Comparison of ENCODE assay signal across 14 cellular contexts in genomic region chr16:48629016-48629415, GRCh38. TPM values are rescaled to one million over a fixed set of nuclear protein-coding genes. Genes with fewer than 3 reads are reported as not detected.
DNase-seq lines count a peak whose midpoint lies in the region; ATAC-seq, FAIRE-seq and TF ChIP-seq lines count a peak whose summit lies in the region.
"Had no signal": no experiment of that assay in that cellular context is flagged by ENCODE, and none has a peak within 500 bp of the region (broad histone marks: within the 10 kb centered on the region; RNA-seq: fewer than 3 reads in every experiment).

No MANE protein-coding gene starts in this region.

- peaks cover 2% of the 10 kb centered on the region for H3K9me1 ChIP-seq in K562 (ENCODE audit: control insufficient read depth, insufficient read depth, low read length)

- no peak for ATAC-seq in K562
- no peak for ATAC-seq in HG03442 (IDR thresholded peaks at IDR 0.05; ENCODE audit: unreplicated experiment)
- ATAC-seq in GM19395 (IDR thresholded peaks at IDR 0.05; ENCODE audit: unreplicated experiment) = no peak

- H3K4me2 ChIP-seq in K562 (ENCODE audit: insufficient read depth, low read length) = no peak overlapping the region
- H3K4me2 ChIP-seq: BLaER1 had no signal

- no peaks in the 10 kb centered on the region for H4K20me1 ChIP-seq in K562 (replicated peaks; ENCODE audit: control insufficient read depth, insufficient read depth, low read length)
- H4K20me1 ChIP-seq: BLaER1 had no signal

- H2AFZ ChIP-seq in K562 (ENCODE audit: low read depth, low read length) = no peak overlapping the region
- H2AFZ ChIP-seq: GM23338 had no signal

- in situ Hi-C loops in K562 (cut with MboI) = loop anchor here (10.0 kb wide), 1 partner anchor 404 kb away; no protein-coding TSS in a partner anchor

- H3K36me3 Mint-ChIP-seq in osteocyte (ENCODE audit: unreplicated experiment) = no peaks in the 10 kb centered on the region
- H3K36me3 Mint-ChIP-seq: CD8-positive, alpha-beta memory T cell had no signal

- peaks cover 9% of the 10 kb centered on the region for H3K4me1 Mint-ChIP-seq in osteocyte (ENCODE audit: unreplicated experiment)
- H3K4me1 Mint-ChIP-seq: GM23338 had no signal

- FAIRE-seq in K562 (lab: Jason Lieb, UNC) = no peak

- no peak for TF ChIP-seq EP300 in K562 (IDR thresholded peaks at IDR 0.05; ENCODE audit: low read length)

- H3K36me3 ChIP-seq in K562 (ENCODE audit: control insufficient read depth, insufficient read depth, low read length) = no peaks in the 10 kb centered on the region
- H3K36me3 ChIP-seq: BLaER1 had no signal

- H3K4me3 ChIP-seq in K562 = no peak overlapping the region
- H3K4me3 ChIP-seq: BLaER1, GM23338 had no signal

- no peak overlapping the region for H3K27ac ChIP-seq in K562 (ENCODE audit: extremely low read depth, low read depth, low read length)
- H3K27ac ChIP-seq: BLaER1 had no signal

- no TSS peak for BruUV-seq in K562 (replicated peaks; lab: Mats Ljungman, UMichigan)

- H3K9me3 ChIP-seq in K562 (replicated peaks; ENCODE audit: control insufficient read depth, insufficient read depth, low read depth, low read length) = no peaks in the 10 kb centered on the region
- H3K9me3 ChIP-seq: BLaER1 had no signal

- CTCF ChIA-PET in K562 (lab: Yijun Ruan, JAX; ENCODE audit: low intra/inter-chr PET ratio) = interaction anchor here (0.6 to 1.8 kb wide), 2 partner anchors 272 to 398 kb away, joined by 3 to 9 read pairs; no protein-coding TSS in a partner anchor

- no peaks in the 10 kb centered on the region for H3K9me3 Mint-ChIP-seq in osteocyte (ENCODE audit: unreplicated experiment)
- H3K9me3 Mint-ChIP-seq: CD8-positive, alpha-beta memory T cell; GM23338 had no signal

- 18% methylated on average over 8 of the region's 8 CpGs for WGBS in K562 (ENCODE audit: insufficient coverage, low coverage, missing lambda C conversion rate)

- H3K27me3 ChIP-seq in K562 (ENCODE audit: control insufficient read depth in 2 of 2, insufficient read depth in 2 of 2, low read length in 2 of 2) = peaks cover 8 to 29% of the 10 kb centered on the region in 2 experiments
- H3K27me3 ChIP-seq: BLaER1 had no signal

- no peak for TF ChIP-seq CTCF in K562 (IDR thresholded peaks at IDR 0.05 in 2 of 3, conservative IDR thresholded peaks at IDR 0.05 in 1 of 3; ENCODE audit: insufficient read depth in 2 of 3, low read depth in 1 of 3, low read length in 3 of 3)
- TF ChIP-seq CTCF in osteocyte (IDR thresholded peaks at IDR 0.05) = no peak

- no peak overlapping the region for H3K9ac ChIP-seq in K562 (ENCODE audit: insufficient read depth in 1 of 2, low read depth in 2 of 2, low read length in 2 of 2)
- H3K9ac ChIP-seq: BLaER1 had no signal

- no peak overlapping the region for H3K27ac Mint-ChIP-seq in osteocyte (ENCODE audit: unreplicated experiment)
- H3K27ac Mint-ChIP-seq: CD8-positive, alpha-beta memory T cell; GM23338 had no signal

- no peak for TF ChIP-seq POLR2A in K562 (conservative IDR thresholded peaks at IDR 0.05)

- H3K4me3 Mint-ChIP-seq in osteocyte (ENCODE audit: unreplicated experiment) = no peak overlapping the region
- H3K4me3 Mint-ChIP-seq: CD8-positive, alpha-beta memory T cell; GM23338 had no signal

- H3K79me2 ChIP-seq in K562 (ENCODE audit: control insufficient read depth, insufficient read depth, low read length) = no peaks in the 10 kb centered on the region

- peak; percentile 21 for DNase-seq in activated CD8-positive, alpha-beta memory T cell treated with anti-CD3 and anti-CD28 coated beads for 24 hours
- DNase-seq in activated CD8-positive, alpha-beta memory T cell treated with anti-CD3 and anti-CD28 coated beads, Interleukin-2, amount 50 U/mL, for 4 hours = no peak
- DNase-seq in K562 (ENCODE audit: extremely low read depth in 1 of 4, low spot score in 3 of 4) (no peak), osteocyte (ENCODE audit: extremely low spot score, unreplicated experiment) (peak; percentile 56), ureter (ENCODE audit: low spot score) (peak; percentile 5)
- DNase-seq: 8988T; AML-193; CD8-positive, alpha-beta memory T cell; DMS 273 treated with DMSO at 0.1 percent for 48 hours; H7 had no signal

- peaks cover 12% of the 10 kb centered on the region for H3K27me3 Mint-ChIP-seq in osteocyte (ENCODE audit: unreplicated experiment)

- H3K4me1 ChIP-seq in K562 (replicated peaks in 1 of 2; ENCODE audit: control insufficient read depth in 2 of 2, insufficient read depth in 2 of 2, low read length in 2 of 2) = no peaks in the 10 kb centered on the region

- intact Hi-C loops in K562 (cut with micrococcal nuclease) = loop anchor here (10.0 kb wide), 1 partner anchor 174 kb away; no protein-coding TSS in a partner anchor

- no peak for TF ChIP-seq RAD21 in K562 (CRISPR knock-in tag; conservative IDR thresholded peaks at IDR 0.05 in 1 of 2, IDR thresholded peaks at IDR 0.05 in 1 of 2)

- POLR2A ChIA-PET in K562 (lab: Yijun Ruan, JAX) = interaction anchor here (1.2 to 1.3 kb wide), 2 partner anchors 12 to 13 kb away, joined by 4 to 5 read pairs; no protein-coding TSS in a partner anchor

TF ChIP-seq in K562, 482 proteins besides CTCF, POLR2A, EP300 and RAD21 (continues in another document):
- TF ChIP-seq CLOCK (CRISPR knock-in tag; IDR thresholded peaks at IDR 0.05; ENCODE audit: borderline replicate concordance) = no peak
- TF ChIP-seq RBM25 (IDR thresholded peaks at IDR 0.05; ENCODE audit: low read depth, low read length, severe bottlenecking) = peak; percentile 71
- TF ChIP-seq ARID4B (CRISPR knock-in tag; IDR thresholded peaks at IDR 0.05) = no peak
- TF ChIP-seq ZFP36 (IDR thresholded peaks at IDR 0.05; ENCODE audit: low read depth, low read length, partially characterized antibody) = peak; percentile 38

RNA-seq across cellular contexts. Expression of gene N4BP1, which starts 19.0 kb away (rescaled TPM):
- 17.8 and 43.0 TPM in 2 replicates for total RNA-seq in K562 (2011; cell fraction: chromatin; rRNA removed; ENCODE audit: low replicate concordance)
- total RNA-seq in K562 (2011; cell fraction: nucleolus; rRNA removed) = 8.0 and 10.5 TPM in 2 replicates
- 17.3 and 17.6 TPM in 2 replicates for total RNA-seq in K562 (2011; cell fraction: nucleoplasm; rRNA removed)
- total RNA-seq in K562 (2014; rRNA removed) (5.9 and 7.4 TPM in 2 replicates), K562 (2014; rRNA removed; fragmentation: Illumina TruSeq; extraction: Trizol) (17.1 and 18.4 TPM in 2 replicates), K562 (2015; rRNA removed; fragmentation: Illumina TruSeq; extraction: Trizol) (18.6 and 20.7 TPM in 2 replicates), K562 (2021) (18.0 and 18.1 TPM in 2 replicates), osteocyte (26.6 and 29.3 TPM in 2 replicates), ureter (49.7 TPM)
- polyA plus RNA-seq in K562 (2011; rRNA removed) (12.9 and 16.5 TPM in 2 replicates), K562 (2014; fragmentation: Illumina TruSeq; extraction: Trizol) (17.4 and 18.7 TPM in 2 replicates), K562 (2014; fragmentation: Nextera tagmentation; extraction: Ambion mirVana) (1 to 10 TPM; 1.1 to 2.4 TPM), K562 (2014; rRNA removed) (10.0 and 15.5 TPM in 2 replicates)
- polyA plus RNA-seq in K562 (2011; cell fraction: cytosol; rRNA removed) = 7.5 and 14.3 TPM in 2 replicates
- polyA plus RNA-seq in K562 (2011; cell fraction: nucleus; rRNA removed) = 12.2 and 13.1 TPM in 2 replicates
- polyA plus RNA-seq in K562 (2012) = 8.5 and 12.2 TPM in 2 replicates
- polyA minus RNA-seq in K562 (2011; rRNA and poly(A)+ RNA removed) = 16.4 and 26.0 TPM in 2 replicates
- polyA minus RNA-seq in K562 (2011; cell fraction: cytosol; rRNA and poly(A)+ RNA removed) = 10.5 and 12.3 TPM in 2 replicates
- 8.1 and 14.8 TPM in 2 replicates for polyA minus RNA-seq in K562 (2011; cell fraction: nucleus; rRNA and poly(A)+ RNA removed)

Comparison
In these comparisons a context has a peak if more than half of its experiments do, and no peak if none do; other contexts are left out.
1. DNase-seq: peak in activated CD8-positive, alpha-beta memory T cell treated with anti-CD3 and anti-CD28 coated beads for 24 hours (single experiment), osteocyte (single experiment) and ureter (single experiment); none in activated CD8-positive, alpha-beta memory T cell treated with anti-CD3 and anti-CD28 coated beads, Interleukin-2, amount 50 U/mL, for 4 hours (single experiment) and K562 (0 of 4).